In the genomic region with DNA sequence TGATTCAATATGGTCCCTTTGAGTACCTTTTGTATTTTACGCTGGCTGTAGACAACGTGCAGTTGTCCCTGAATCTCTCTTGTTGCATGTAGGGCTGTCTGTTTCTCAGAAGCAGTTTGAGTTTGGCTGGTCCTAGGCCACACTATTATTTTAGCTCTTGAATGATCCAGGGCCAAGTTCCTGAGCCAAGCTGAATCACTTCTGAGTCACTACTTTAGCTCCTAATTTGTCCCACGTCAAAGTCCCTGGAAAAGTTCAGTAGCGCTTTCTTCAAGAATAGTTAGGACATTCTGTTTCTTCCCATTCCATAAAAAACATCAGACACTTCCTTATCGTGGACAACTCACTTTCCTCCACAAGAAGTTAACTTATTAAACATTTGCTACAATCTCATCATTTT, we compare ENCODE assay signal across 8 cellular contexts.
DNase-seq lines count a peak whose midpoint lies in the region; ATAC-seq and TF ChIP-seq lines count a peak whose summit lies in the region.
"Not testable (repeated sequence)": the region's sequence is repeated elsewhere in the genome, so short reads cannot be mapped to it uniquely, and the experiment has no call there.

No MANE protein-coding gene starts in this region.

- TF ChIP-seq POLR2A in prostate gland (IDR thresholded peaks at IDR 0.05) = not testable (repeated sequence)

- H3K4me1 ChIP-seq in RWPE2 (ENCODE audit: insufficient read depth, poor library complexity, severe bottlenecking); prostate gland (replicated peaks): not testable (repeated sequence)
- H3K4me1 ChIP-seq in thoracic aorta (ENCODE audit: control insufficient read depth in 1 of 2, low read depth in 2 of 2) = peaks cover 5 to 22% of the 10 kb centered on the region in 2 donors

- H3K27me3 ChIP-seq in RWPE2 (ENCODE audit: insufficient read depth, poor library complexity, severe bottlenecking); prostate gland (replicated peaks; ENCODE audit: insufficient read depth); thoracic aorta (replicated peaks; ENCODE audit: insufficient read depth): not testable (repeated sequence)

- DNase-seq in Caki2 (ENCODE audit: low read depth) (peak; percentile 27), LHCN-M2 (ENCODE audit: low read depth) (peak; percentile 72), epithelial cell of proximal tubule (ENCODE audit: low read depth) (peak; percentile 27), glomerular visceral epithelial cell (ENCODE audit: extremely low spot score) (peak; percentile 40), prostate gland (ENCODE audit: low spot score) (peak; percentile 3), thoracic aorta (ENCODE audit: low spot score) (peak; percentile 2)
- not testable (repeated sequence) for DNase-seq in RWPE2 (ENCODE audit: low spot score); left ventricle myocardium superior

- whole genome bisulfite sequencing in prostate gland = 24% methylated on average over 5 of the region's 5 CpGs

- not testable (repeated sequence) for H3K9me3 ChIP-seq in RWPE2 (ENCODE audit: severe bottlenecking); prostate gland; thoracic aorta

- in situ Hi-C loops in Caki2 (cut with HindIII; ENCODE audit: low pct_unique_long_range_greater_than_20kb, low sequenced_read_pairs) = not testable (repeated sequence)

- not testable (repeated sequence) for TF ChIP-seq CTCF in RWPE2 (IDR thresholded peaks at IDR 0.05; ENCODE audit: poor library complexity, severe bottlenecking); epithelial cell of proximal tubule (conservative IDR thresholded peaks at IDR 0.05; ENCODE audit: low read depth, low read length); prostate gland (IDR thresholded peaks at IDR 0.05); thoracic aorta (IDR thresholded peaks at IDR 0.05)

- intact Hi-C loops in left ventricle myocardium superior (cut with micrococcal nuclease); prostate gland (cut with DNase I): not testable (repeated sequence)

- H3K27ac ChIP-seq in RWPE2 (ENCODE audit: poor library complexity, severe bottlenecking) = peak overlapping the region; percentile 28
- not testable (repeated sequence) for H3K27ac ChIP-seq in prostate gland
- H3K27ac ChIP-seq in thoracic aorta = peak overlapping the region in 1 of 2 donors; percentile 64

- not testable (repeated sequence) for H3K4me3 ChIP-seq in RWPE2 (ENCODE audit: severe bottlenecking); epithelial cell of proximal tubule (ENCODE audit: low read depth, low read length); prostate gland; thoracic aorta

- peak; percentile 78 for ATAC-seq in RWPE2 (ENCODE audit: low read depth)
- peak; percentile 95 for ATAC-seq in left ventricle myocardium superior
- ATAC-seq in thoracic aorta (ENCODE audit: insufficient number of reproducible peaks, low FRiP score, low read depth) = peak; percentile 88

- not testable (repeated sequence) for H3K36me3 ChIP-seq in RWPE2 (ENCODE audit: low read depth); prostate gland; thoracic aorta
